In the genomic region with DNA sequence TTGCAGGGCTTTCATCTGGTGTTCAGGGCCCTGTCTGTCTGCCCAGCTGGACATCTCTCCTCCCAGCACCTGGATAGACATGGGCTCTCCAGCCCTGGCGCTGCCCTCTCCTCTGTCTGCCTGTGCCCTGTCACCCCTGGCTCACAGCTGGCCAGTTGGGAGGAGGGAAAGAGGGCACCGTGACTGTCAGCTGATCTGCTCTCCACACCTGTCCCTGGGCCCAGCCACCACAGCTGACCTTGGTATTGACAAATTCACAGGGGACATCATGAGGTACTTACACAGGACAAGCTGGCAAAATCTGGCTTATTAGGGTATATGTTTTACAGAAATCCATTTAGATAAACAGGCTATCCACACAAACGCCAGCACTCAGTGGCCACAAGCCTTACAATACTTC, we compare ENCODE assay signal across 22 cellular contexts. TPM values are rescaled to one million over a fixed set of nuclear protein-coding genes. Genes with fewer than 3 reads are reported as not detected.
"Had no signal": no experiment of that assay in that cellular context is flagged by ENCODE, and none has a peak within 500 bp of the region (broad histone marks: within the 10 kb centered on the region; RNA-seq: fewer than 3 reads in every experiment).

No MANE protein-coding gene starts in this region.

- H3K4me1 Mint-ChIP-seq: immature natural killer cell; naive B cell; nephron; stimulated activated naive B cell treated with anti-CD40 and anti-IgM and Interleukin-4, amounts not matched to agents 10 μg/mL and 1 μg/mL and 100 μg/mL, for 72 hours; stimulated activated naive CD8-positive, alpha-beta T cell treated with anti-CD3 and anti-CD28 coated beads, Interleukin-15, amount 100 ng/mL, for 72 hours had no signal

- H3K27me3 ChIP-seq: testis, tibial nerve had no signal

- DNase-seq: effector memory CD8-positive, alpha-beta T cell; esophagus squamous epithelium; foreskin fibroblast; glutamatergic neuron; immature natural killer cell; left ventricle myocardium inferior; mesenchymal stem cell; midbrain; naive B cell; sigmoid colon; stimulated activated CD4-positive, alpha-beta T cell treated with anti-CD3 and anti-CD28 coated beads, Interleukin-2, amount 100 ng/mL, for 24 hours; stimulated activated CD4-positive, alpha-beta T cell treated with anti-CD3 and anti-CD28 coated beads, Interleukin-4, amount 100 ng/mL, for 4 hours; stimulated activated naive B cell treated with anti-CD40 and anti-IgM and Interleukin-4, amounts not matched to agents 10 μg/mL and 1 μg/mL and 100 μg/mL, for 72 hours; stimulated activated naive CD8-positive, alpha-beta T cell treated with anti-CD3 and anti-CD28 coated beads, Interleukin-15, amount 100 ng/mL, for 72 hours; testis had no signal

- H3K36me3 ChIP-seq: esophagus squamous epithelium, gastroesophageal sphincter, left ventricle myocardium inferior, sigmoid colon, tibial nerve had no signal

- H3K9me3 Mint-ChIP-seq: dendritic cell treated with granulocyte-macrophage colony-stimulating factor and Interleukin-4, amounts not matched to agents 40 ng/mL and 50 ng/mL, for 4 days; nephron; stimulated activated naive B cell treated with anti-CD40 and anti-IgM and Interleukin-4, amounts not matched to agents 10 μg/mL and 1 μg/mL and 100 μg/mL, for 72 hours had no signal

- H3K4me3 ChIP-seq: esophagus squamous epithelium, gastroesophageal sphincter, left ventricle myocardium inferior, lung, sigmoid colon, skin epidermis, testis, tibial nerve had no signal

- H3K9me3 ChIP-seq: esophagus squamous epithelium, gastroesophageal sphincter, left ventricle myocardium inferior, sigmoid colon, testis had no signal

- ATAC-seq: effector memory CD8-positive, alpha-beta T cell; gastroesophageal sphincter; stimulated activated naive B cell treated with anti-CD40 and anti-IgM and Interleukin-4, amounts not matched to agents 10 μg/mL and 1 μg/mL and 100 μg/mL, for 72 hours; stimulated activated naive CD8-positive, alpha-beta T cell treated with anti-CD3 and anti-CD28 coated beads, Interleukin-15, amount 100 ng/mL, for 72 hours had no signal

- H3K27ac Mint-ChIP-seq: dendritic cell treated with granulocyte-macrophage colony-stimulating factor and Interleukin-4, amounts not matched to agents 40 ng/mL and 50 ng/mL, for 4 days; effector memory CD8-positive, alpha-beta T cell; immature natural killer cell; naive B cell; nephron; stimulated activated naive B cell treated with anti-CD40 and anti-IgM and Interleukin-4, amounts not matched to agents 10 μg/mL and 1 μg/mL and 100 μg/mL, for 72 hours; stimulated activated naive CD8-positive, alpha-beta T cell treated with anti-CD3 and anti-CD28 coated beads, Interleukin-15, amount 100 ng/mL, for 72 hours had no signal

- H3K4me1 ChIP-seq: esophagus squamous epithelium, gastroesophageal sphincter, left ventricle myocardium inferior, sigmoid colon, testis, tibial nerve had no signal

- H3K27ac ChIP-seq: epithelial cell of prostate, esophagus squamous epithelium, gastroesophageal sphincter, left ventricle myocardium inferior, sigmoid colon, skin epidermis, testis, tibial nerve had no signal

- H3K36me3 Mint-ChIP-seq: immature natural killer cell; naive B cell; stimulated activated naive B cell treated with anti-CD40 and anti-IgM and Interleukin-4, amounts not matched to agents 10 μg/mL and 1 μg/mL and 100 μg/mL, for 72 hours had no signal

- H3K4me3 Mint-ChIP-seq: dendritic cell treated with granulocyte-macrophage colony-stimulating factor and Interleukin-4, amounts not matched to agents 40 ng/mL and 50 ng/mL, for 4 days; effector memory CD8-positive, alpha-beta T cell; immature natural killer cell; naive B cell; nephron; stimulated activated naive B cell treated with anti-CD40 and anti-IgM and Interleukin-4, amounts not matched to agents 10 μg/mL and 1 μg/mL and 100 μg/mL, for 72 hours; stimulated activated naive CD8-positive, alpha-beta T cell treated with anti-CD3 and anti-CD28 coated beads, Interleukin-15, amount 100 ng/mL, for 72 hours had no signal

RNA-seq across cellular contexts. Expression of a gene that starts 8.3 kb away (rescaled TPM):
- total RNA-seq: esophagus squamous epithelium, tibial nerve had no signal
